8 cellular contexts compared by ENCODE assay signal in the genomic region with DNA sequence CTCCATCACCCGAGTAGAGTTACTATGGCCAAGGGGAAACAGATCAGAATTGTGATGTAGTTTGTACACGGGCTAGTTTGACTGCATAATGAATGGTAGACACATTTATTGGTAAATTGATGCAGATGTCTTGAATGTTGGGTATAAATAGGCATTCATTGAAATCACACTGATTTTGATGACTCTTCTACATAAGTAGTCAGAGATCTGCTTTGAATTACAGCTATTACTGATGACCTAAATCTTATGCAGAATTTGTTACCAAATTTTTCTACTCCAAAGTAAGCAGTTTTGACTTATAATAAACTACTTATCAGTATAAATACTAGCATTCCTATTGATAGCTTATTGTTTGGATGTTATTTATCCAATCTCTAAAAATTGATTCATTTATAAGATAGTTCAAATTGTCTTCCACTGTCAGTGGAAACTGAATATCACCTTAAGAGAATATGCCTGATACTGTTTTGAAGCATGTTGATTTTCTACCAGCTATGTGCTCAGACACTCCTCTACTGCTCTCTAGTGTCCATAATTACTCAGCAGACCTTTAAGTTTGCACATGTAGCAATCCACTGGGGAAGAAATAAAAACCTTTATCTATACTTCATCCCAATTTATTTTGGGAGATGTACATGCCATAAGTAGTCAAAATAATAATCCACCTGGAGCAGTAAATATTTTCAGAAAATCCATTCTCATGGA.
DNase-seq lines count a peak whose midpoint lies in the region; ATAC-seq, FAIRE-seq and TF ChIP-seq lines count a peak whose summit lies in the region.

No MANE protein-coding gene starts in this region.

- no peak overlapping the region for H3K27ac Mint-ChIP-seq in natural killer cell treated with Interleukin-12 subunit alpha and Interleukin-12 subunit beta and Interleukin-15 and Interleukin-18, amount 100 ng/mL, for 72 hours
- no peak overlapping the region for H3K27ac Mint-ChIP-seq in CD8-positive, alpha-beta memory T cell
- no peak overlapping the region for H3K27ac Mint-ChIP-seq in activated naive CD8-positive, alpha-beta T cell treated with anti-CD3 and anti-CD28 coated beads, Interleukin-2, amount 50 U/mL, for 24 hours

- H3K36me3 Mint-ChIP-seq in natural killer cell treated with Interleukin-12 subunit alpha and Interleukin-12 subunit beta and Interleukin-15 and Interleukin-18, amount 100 ng/mL, for 72 hours = no peaks in the 10 kb centered on the region
- H3K36me3 Mint-ChIP-seq in CD8-positive, alpha-beta memory T cell = peaks cover 0 to 4% (median 0%) of the 10 kb centered on the region in 3 donors
- no peaks in the 10 kb centered on the region for H3K36me3 Mint-ChIP-seq in activated naive CD8-positive, alpha-beta T cell treated with anti-CD3 and anti-CD28 coated beads, Interleukin-2, amount 50 U/mL, for 24 hours (ENCODE audit: low read depth)

- H3K36me3 ChIP-seq in Panc1 (ENCODE audit: control insufficient read depth, insufficient read depth, low read length) (no peaks in the 10 kb centered on the region), pancreas (no peaks in the 10 kb centered on the region)
- H3K36me3 ChIP-seq in CD8-positive, alpha-beta memory T cell (ENCODE audit: insufficient read depth, low read length) = no peaks in the 10 kb centered on the region

- ATAC-seq in Panc1 (no peak), pancreas (peak; percentile 90 to 97 (median 94))
- ATAC-seq in natural killer cell treated with Interleukin-12 subunit alpha and Interleukin-12 subunit beta and Interleukin-15 and Interleukin-18, amount 100 ng/mL, for 72 hours = no peak
- ATAC-seq in activated naive CD8-positive, alpha-beta T cell treated with anti-CD3 and anti-CD28 coated beads, Interleukin-2, amount 50 U/mL, for 24 hours = no peak

- 39 to 56% methylated on average over 2 of the region's 2 CpGs for WGBS in pancreas, 2 donors

- H3K9me3 Mint-ChIP-seq in natural killer cell treated with Interleukin-12 subunit alpha and Interleukin-12 subunit beta and Interleukin-15 and Interleukin-18, amount 100 ng/mL, for 72 hours = no peaks in the 10 kb centered on the region
- no peaks in the 10 kb centered on the region for H3K9me3 Mint-ChIP-seq in CD8-positive, alpha-beta memory T cell
- H3K9me3 Mint-ChIP-seq in activated naive CD8-positive, alpha-beta T cell treated with anti-CD3 and anti-CD28 coated beads, Interleukin-2, amount 50 U/mL, for 24 hours = no peaks in the 10 kb centered on the region

- no peaks in the 10 kb centered on the region for H3K27me3 Mint-ChIP-seq in natural killer cell treated with Interleukin-12 subunit alpha and Interleukin-12 subunit beta and Interleukin-15 and Interleukin-18, amount 100 ng/mL, for 72 hours
- no peaks in the 10 kb centered on the region for H3K27me3 Mint-ChIP-seq in CD8-positive, alpha-beta memory T cell
- H3K27me3 Mint-ChIP-seq in activated naive CD8-positive, alpha-beta T cell treated with anti-CD3 and anti-CD28 coated beads, Interleukin-2, amount 50 U/mL, for 24 hours = no peaks in the 10 kb centered on the region

- in situ Hi-C loops in Panc1 (cut with HindIII; ENCODE audit: low pct_unique_long_range_greater_than_20kb, low sequenced_read_pairs) = no loop called here

- H3K27ac ChIP-seq in Panc1 (ENCODE audit: low read length) = no peak overlapping the region
- no peak overlapping the region for H3K27ac ChIP-seq in pancreas
- no peak overlapping the region for H3K27ac ChIP-seq in CD8-positive, alpha-beta memory T cell (ENCODE audit: low read depth, low read length)

- TF ChIP-seq CTCF in Panc1 (IDR thresholded peaks at IDR 0.05) = peak; percentile 48; the same call in 1 of the 2 replicates
- TF ChIP-seq CTCF in pancreas (IDR thresholded peaks at IDR 0.05) = peak in 3 of 4 donors; percentile 48 to 53 (median 52)

- no peaks in the 10 kb centered on the region for H3K9me3 ChIP-seq in Panc1 (ENCODE audit: control insufficient read depth, insufficient read depth, low read depth, low read length)
- no peaks in the 10 kb centered on the region for H3K9me3 ChIP-seq in pancreas
- no peaks in the 10 kb centered on the region for H3K9me3 ChIP-seq in CD8-positive, alpha-beta memory T cell (ENCODE audit: low read length)

- no peak overlapping the region for H3K4me3 ChIP-seq in Panc1 (ENCODE audit: low read depth in 2 of 2, low read length in 2 of 2)
- H3K4me3 ChIP-seq in pancreas = no peak overlapping the region
- no peak overlapping the region for H3K4me3 ChIP-seq in CD8-positive, alpha-beta memory T cell (ENCODE audit: low read length)

- no peaks in the 10 kb centered on the region for H3K4me1 Mint-ChIP-seq in natural killer cell treated with Interleukin-12 subunit alpha and Interleukin-12 subunit beta and Interleukin-15 and Interleukin-18, amount 100 ng/mL, for 72 hours (ENCODE audit: low read depth in 2 of 2)
- no peaks in the 10 kb centered on the region for H3K4me1 Mint-ChIP-seq in CD8-positive, alpha-beta memory T cell
- no peaks in the 10 kb centered on the region for H3K4me1 Mint-ChIP-seq in activated naive CD8-positive, alpha-beta T cell treated with anti-CD3 and anti-CD28 coated beads, Interleukin-2, amount 50 U/mL, for 24 hours

- POLR2A ChIA-PET in Panc1 (lab: Charles Lee) = no interaction called here
- POLR2A ChIA-PET in CD8-positive, alpha-beta memory T cell (lab: Charles Lee) = no interaction called here

- DNase-seq in DMS 273 (lab: John Stamatoyannopoulos, UW; ENCODE audit: unreplicated experiment) = peak; percentile 64
- DNase-seq in KG1 (lab: John Stamatoyannopoulos, UW) = peak; percentile 6
- no peak for DNase-seq in Panc1 (ENCODE audit: low read depth, low spot score)
- DNase-seq in fibroblast of gingiva (ENCODE audit: low read depth) = peak; percentile 69
- no peak for DNase-seq in pancreas
- no peak for DNase-seq in natural killer cell treated with Interleukin-12 subunit alpha and Interleukin-12 subunit beta and Interleukin-15 and Interleukin-18, amount 100 ng/mL, for 72 hours (ENCODE audit: low spot score)
- DNase-seq in CD8-positive, alpha-beta memory T cell = no peak
- DNase-seq in activated naive CD8-positive, alpha-beta T cell treated with anti-CD3 and anti-CD28 coated beads, Interleukin-2, amount 50 U/mL, for 24 hours = no peak

- FAIRE-seq in pancreas (lab: Jason Lieb, UNC) = peak; percentile 90

- H3K27me3 ChIP-seq in Panc1 (ENCODE audit: control insufficient read depth, insufficient read depth, low read length) (no peaks in the 10 kb centered on the region), pancreas (no peaks in the 10 kb centered on the region)
- no peaks in the 10 kb centered on the region for H3K27me3 ChIP-seq in CD8-positive, alpha-beta memory T cell (ENCODE audit: insufficient read depth, low read length, poor library complexity, severe bottlenecking)

- BruUV-seq in Panc1 (replicated peaks; lab: Mats Ljungman, UMichigan) = no TSS peak

- CTCF ChIA-PET in Panc1 (lab: Charles Lee) = interaction anchor here (0.9 kb wide), 2 partner anchors 437 to 552 kb away, joined by 4 to 5 read pairs; no protein-coding TSS in a partner anchor
- CTCF ChIA-PET in CD8-positive, alpha-beta memory T cell (lab: Charles Lee) = interaction anchor here (1.0 to 1.2 kb wide), 3 partner anchors 394 to 608 kb away, joined by 3 to 13 read pairs (median 4); no protein-coding TSS in a partner anchor

- H3K4me1 ChIP-seq in Panc1 (ENCODE audit: control insufficient read depth, insufficient read depth, low read length) (no peaks in the 10 kb centered on the region), pancreas (peaks cover 0 to 11% (median 5%) of the 10 kb centered on the region in 3 donors)
- H3K4me1 ChIP-seq in CD8-positive, alpha-beta memory T cell (ENCODE audit: insufficient read depth, low read length) = no peaks in the 10 kb centered on the region

- no peak overlapping the region for H3K4me3 Mint-ChIP-seq in natural killer cell treated with Interleukin-12 subunit alpha and Interleukin-12 subunit beta and Interleukin-15 and Interleukin-18, amount 100 ng/mL, for 72 hours
- no peak overlapping the region for H3K4me3 Mint-ChIP-seq in CD8-positive, alpha-beta memory T cell
- no peak overlapping the region for H3K4me3 Mint-ChIP-seq in activated naive CD8-positive, alpha-beta T cell treated with anti-CD3 and anti-CD28 coated beads, Interleukin-2, amount 50 U/mL, for 24 hours

- intact Hi-C loops in Panc1 (cut with micrococcal nuclease; ENCODE audit: unreplicated experiment) (loop anchor here (2.0 to 10.0 kb wide), 4 partner anchors 72 to 748 kb away; no protein-coding TSS in a partner anchor), pancreas (cut with DNase I) (loop anchor here in 2 of 3 donors (5.0 to 10.0 kb wide), 3 partner anchors 428 to 608 kb away; no protein-coding TSS in a partner anchor)

Comparison
In these comparisons a context has a peak if more than half of its experiments do, and no peak if none do; other contexts are left out.
1. DNase-seq: peak in DMS 273 (single experiment), KG1 (single experiment) and fibroblast of gingiva (single experiment); none in Panc1 (single experiment), pancreas (0 of 6), natural killer cell treated with Interleukin-12 subunit alpha and Interleukin-12 subunit beta and Interleukin-15 and Interleukin-18, amount 100 ng/mL, for 72 hours (single experiment), CD8-positive, alpha-beta memory T cell (0 of 5) and activated naive CD8-positive, alpha-beta T cell treated with anti-CD3 and anti-CD28 coated beads, Interleukin-2, amount 50 U/mL, for 24 hours (single experiment).
2. ATAC-seq: peak in pancreas (4 of 4); none in Panc1 (single experiment), natural killer cell treated with Interleukin-12 subunit alpha and Interleukin-12 subunit beta and Interleukin-15 and Interleukin-18, amount 100 ng/mL, for 72 hours (0 of 2) and activated naive CD8-positive, alpha-beta T cell treated with anti-CD3 and anti-CD28 coated beads, Interleukin-2, amount 50 U/mL, for 24 hours (single experiment).